1 cellular context compared by ENCODE assay signal in the genomic region with DNA sequence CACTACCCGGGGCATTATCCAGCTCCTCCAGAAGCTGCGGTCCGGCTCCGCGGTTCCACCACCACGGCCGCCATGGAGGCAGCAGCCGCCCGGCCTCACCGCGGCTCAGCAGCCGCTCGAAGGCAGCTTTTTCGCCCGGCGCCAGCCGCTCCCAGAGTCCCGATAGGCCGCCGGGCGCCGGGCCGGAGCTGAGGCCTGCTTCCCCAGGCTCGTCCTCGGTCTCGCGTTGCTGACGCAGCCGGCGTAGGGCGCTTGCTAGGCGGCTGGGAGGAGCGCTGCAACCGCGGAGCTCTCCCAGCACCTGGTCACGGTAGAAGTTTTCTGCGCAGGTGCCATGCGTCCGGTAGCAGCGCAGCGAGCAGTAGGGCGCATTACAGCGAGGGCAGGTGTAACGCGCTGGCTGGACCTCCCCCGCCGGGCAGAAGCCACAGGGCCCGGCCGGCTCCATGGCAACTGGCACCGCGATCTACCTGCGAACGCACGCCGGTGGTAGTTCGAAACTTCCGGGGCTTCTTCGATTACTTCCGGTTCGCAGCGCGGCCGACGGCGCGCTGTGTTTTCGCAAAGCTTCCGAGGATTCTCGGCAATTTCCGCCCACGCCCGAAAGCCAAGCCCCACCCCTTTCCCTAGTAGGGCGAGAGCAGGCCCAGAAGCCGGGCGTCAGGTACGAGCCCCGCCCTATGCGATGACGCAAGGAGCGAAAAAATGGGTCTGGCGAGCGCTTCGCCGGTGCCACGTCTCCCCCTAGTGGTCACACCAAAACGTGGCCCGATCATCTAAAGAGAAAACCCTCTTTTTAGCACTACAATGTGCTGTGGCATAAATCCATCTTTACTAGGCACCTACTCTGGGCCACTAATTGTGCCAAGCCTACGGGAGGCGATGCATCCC.
TF ChIP-seq lines count a peak whose summit lies in the region.

A gene (minus strand): TSS at position 496 of the 891 bp plus-strand sequence. CDS start 48 bp downstream, at position 448.

TF ChIP-seq in WTC11, 78 proteins besides CTCF, POLR2A, EP300 and RAD21 (continued from another document):
- TF ChIP-seq, protein P1, sequence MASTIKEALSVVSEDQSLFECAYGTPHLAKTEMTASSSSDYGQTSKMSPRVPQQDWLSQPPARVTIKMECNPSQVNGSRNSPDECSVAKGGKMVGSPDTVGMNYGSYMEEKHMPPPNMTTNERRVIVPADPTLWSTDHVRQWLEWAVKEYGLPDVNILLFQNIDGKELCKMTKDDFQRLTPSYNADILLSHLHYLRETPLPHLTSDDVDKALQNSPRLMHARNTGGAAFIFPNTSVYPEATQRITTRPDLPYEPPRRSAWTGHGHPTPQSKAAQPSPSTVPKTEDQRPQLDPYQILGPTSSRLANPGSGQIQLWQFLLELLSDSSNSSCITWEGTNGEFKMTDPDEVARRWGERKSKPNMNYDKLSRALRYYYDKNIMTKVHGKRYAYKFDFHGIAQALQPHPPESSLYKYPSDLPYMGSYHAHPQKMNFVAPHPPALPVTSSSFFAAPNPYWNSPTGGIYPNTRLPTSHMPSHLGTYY (CRISPR knock-in tag; IDR thresholded peaks at IDR 0.05) = peak; percentile 53; the same call in 1 of the 2 replicates
- TF ChIP-seq, protein P2, sequence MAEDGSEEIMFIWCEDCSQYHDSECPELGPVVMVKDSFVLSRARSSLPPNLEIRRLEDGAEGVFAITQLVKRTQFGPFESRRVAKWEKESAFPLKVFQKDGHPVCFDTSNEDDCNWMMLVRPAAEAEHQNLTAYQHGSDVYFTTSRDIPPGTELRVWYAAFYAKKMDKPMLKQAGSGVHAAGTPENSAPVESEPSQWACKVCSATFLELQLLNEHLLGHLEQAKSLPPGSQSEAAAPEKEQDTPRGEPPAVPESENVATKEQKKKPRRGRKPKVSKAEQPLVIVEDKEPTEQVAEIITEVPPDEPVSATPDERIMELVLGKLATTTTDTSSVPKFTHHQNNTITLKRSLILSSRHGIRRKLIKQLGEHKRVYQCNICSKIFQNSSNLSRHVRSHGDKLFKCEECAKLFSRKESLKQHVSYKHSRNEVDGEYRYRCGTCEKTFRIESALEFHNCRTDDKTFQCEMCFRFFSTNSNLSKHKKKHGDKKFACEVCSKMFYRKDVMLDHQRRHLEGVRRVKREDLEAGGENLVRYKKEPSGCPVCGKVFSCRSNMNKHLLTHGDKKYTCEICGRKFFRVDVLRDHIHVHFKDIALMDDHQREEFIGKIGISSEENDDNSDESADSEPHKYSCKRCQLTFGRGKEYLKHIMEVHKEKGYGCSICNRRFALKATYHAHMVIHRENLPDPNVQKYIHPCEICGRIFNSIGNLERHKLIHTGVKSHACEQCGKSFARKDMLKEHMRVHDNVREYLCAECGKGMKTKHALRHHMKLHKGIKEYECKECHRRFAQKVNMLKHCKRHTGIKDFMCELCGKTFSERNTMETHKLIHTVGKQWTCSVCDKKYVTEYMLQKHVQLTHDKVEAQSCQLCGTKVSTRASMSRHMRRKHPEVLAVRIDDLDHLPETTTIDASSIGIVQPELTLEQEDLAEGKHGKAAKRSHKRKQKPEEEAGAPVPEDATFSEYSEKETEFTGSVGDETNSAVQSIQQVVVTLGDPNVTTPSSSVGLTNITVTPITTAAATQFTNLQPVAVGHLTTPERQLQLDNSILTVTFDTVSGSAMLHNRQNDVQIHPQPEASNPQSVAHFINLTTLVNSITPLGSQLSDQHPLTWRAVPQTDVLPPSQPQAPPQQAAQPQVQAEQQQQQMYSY (CRISPR knock-in tag; IDR thresholded peaks at IDR 0.05) = peak; percentile 36; the same call in 1 of the 2 replicates
- no peak for TF ChIP-seq FOXP1 (CRISPR knock-in tag; IDR thresholded peaks at IDR 0.05; ENCODE audit: borderline replicate concordance)
- TF ChIP-seq, protein P3, sequence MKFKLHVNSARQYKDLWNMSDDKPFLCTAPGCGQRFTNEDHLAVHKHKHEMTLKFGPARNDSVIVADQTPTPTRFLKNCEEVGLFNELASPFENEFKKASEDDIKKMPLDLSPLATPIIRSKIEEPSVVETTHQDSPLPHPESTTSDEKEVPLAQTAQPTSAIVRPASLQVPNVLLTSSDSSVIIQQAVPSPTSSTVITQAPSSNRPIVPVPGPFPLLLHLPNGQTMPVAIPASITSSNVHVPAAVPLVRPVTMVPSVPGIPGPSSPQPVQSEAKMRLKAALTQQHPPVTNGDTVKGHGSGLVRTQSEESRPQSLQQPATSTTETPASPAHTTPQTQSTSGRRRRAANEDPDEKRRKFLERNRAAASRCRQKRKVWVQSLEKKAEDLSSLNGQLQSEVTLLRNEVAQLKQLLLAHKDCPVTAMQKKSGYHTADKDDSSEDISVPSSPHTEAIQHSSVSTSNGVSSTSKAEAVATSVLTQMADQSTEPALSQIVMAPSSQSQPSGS (CRISPR knock-in tag; IDR thresholded peaks at IDR 0.05; ENCODE audit: borderline replicate concordance, low read depth) = no peak
- no peak for TF ChIP-seq SOX15 (CRISPR knock-in tag; IDR thresholded peaks at IDR 0.05)
- TF ChIP-seq, protein P4, sequence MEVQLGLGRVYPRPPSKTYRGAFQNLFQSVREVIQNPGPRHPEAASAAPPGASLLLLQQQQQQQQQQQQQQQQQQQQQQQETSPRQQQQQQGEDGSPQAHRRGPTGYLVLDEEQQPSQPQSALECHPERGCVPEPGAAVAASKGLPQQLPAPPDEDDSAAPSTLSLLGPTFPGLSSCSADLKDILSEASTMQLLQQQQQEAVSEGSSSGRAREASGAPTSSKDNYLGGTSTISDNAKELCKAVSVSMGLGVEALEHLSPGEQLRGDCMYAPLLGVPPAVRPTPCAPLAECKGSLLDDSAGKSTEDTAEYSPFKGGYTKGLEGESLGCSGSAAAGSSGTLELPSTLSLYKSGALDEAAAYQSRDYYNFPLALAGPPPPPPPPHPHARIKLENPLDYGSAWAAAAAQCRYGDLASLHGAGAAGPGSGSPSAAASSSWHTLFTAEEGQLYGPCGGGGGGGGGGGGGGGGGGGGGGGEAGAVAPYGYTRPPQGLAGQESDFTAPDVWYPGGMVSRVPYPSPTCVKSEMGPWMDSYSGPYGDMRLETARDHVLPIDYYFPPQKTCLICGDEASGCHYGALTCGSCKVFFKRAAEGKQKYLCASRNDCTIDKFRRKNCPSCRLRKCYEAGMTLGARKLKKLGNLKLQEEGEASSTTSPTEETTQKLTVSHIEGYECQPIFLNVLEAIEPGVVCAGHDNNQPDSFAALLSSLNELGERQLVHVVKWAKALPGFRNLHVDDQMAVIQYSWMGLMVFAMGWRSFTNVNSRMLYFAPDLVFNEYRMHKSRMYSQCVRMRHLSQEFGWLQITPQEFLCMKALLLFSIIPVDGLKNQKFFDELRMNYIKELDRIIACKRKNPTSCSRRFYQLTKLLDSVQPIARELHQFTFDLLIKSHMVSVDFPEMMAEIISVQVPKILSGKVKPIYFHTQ (CRISPR knock-in tag; IDR thresholded peaks at IDR 0.05) = peak; percentile 79; the same call in 1 of the 2 replicates
- TF ChIP-seq RELA (CRISPR knock-in tag; IDR thresholded peaks at IDR 0.05; ENCODE audit: borderline replicate concordance) = peak; percentile 19
- TF ChIP-seq EMX1 (CRISPR knock-in tag; IDR thresholded peaks at IDR 0.05) = peak; percentile 30; the same call in 1 of the 2 replicates
- TF ChIP-seq, protein P5, sequence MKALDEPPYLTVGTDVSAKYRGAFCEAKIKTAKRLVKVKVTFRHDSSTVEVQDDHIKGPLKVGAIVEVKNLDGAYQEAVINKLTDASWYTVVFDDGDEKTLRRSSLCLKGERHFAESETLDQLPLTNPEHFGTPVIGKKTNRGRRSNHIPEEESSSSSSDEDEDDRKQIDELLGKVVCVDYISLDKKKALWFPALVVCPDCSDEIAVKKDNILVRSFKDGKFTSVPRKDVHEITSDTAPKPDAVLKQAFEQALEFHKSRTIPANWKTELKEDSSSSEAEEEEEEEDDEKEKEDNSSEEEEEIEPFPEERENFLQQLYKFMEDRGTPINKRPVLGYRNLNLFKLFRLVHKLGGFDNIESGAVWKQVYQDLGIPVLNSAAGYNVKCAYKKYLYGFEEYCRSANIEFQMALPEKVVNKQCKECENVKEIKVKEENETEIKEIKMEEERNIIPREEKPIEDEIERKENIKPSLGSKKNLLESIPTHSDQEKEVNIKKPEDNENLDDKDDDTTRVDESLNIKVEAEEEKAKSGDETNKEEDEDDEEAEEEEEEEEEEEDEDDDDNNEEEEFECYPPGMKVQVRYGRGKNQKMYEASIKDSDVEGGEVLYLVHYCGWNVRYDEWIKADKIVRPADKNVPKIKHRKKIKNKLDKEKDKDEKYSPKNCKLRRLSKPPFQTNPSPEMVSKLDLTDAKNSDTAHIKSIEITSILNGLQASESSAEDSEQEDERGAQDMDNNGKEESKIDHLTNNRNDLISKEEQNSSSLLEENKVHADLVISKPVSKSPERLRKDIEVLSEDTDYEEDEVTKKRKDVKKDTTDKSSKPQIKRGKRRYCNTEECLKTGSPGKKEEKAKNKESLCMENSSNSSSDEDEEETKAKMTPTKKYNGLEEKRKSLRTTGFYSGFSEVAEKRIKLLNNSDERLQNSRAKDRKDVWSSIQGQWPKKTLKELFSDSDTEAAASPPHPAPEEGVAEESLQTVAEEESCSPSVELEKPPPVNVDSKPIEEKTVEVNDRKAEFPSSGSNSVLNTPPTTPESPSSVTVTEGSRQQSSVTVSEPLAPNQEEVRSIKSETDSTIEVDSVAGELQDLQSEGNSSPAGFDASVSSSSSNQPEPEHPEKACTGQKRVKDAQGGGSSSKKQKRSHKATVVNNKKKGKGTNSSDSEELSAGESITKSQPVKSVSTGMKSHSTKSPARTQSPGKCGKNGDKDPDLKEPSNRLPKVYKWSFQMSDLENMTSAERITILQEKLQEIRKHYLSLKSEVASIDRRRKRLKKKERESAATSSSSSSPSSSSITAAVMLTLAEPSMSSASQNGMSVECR (CRISPR knock-in tag; IDR thresholded peaks at IDR 0.05; ENCODE audit: borderline replicate concordance) = peak; percentile 93
- peak; percentile 76; the same call in 1 of the 2 replicates for TF ChIP-seq ZNF671 (CRISPR knock-in tag; IDR thresholded peaks at IDR 0.05)
- TF ChIP-seq, protein P6, sequence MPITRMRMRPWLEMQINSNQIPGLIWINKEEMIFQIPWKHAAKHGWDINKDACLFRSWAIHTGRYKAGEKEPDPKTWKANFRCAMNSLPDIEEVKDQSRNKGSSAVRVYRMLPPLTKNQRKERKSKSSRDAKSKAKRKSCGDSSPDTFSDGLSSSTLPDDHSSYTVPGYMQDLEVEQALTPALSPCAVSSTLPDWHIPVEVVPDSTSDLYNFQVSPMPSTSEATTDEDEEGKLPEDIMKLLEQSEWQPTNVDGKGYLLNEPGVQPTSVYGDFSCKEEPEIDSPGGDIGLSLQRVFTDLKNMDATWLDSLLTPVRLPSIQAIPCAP (CRISPR knock-in tag; IDR thresholded peaks at IDR 0.05) = peak; percentile 72
- 0 out of 2 replicates have a peak, but pooled peaks have one; percentile 9 for TF ChIP-seq ESRRA (CRISPR knock-in tag; IDR thresholded peaks at IDR 0.05; ENCODE audit: borderline replicate concordance)
- TF ChIP-seq, protein P7, sequence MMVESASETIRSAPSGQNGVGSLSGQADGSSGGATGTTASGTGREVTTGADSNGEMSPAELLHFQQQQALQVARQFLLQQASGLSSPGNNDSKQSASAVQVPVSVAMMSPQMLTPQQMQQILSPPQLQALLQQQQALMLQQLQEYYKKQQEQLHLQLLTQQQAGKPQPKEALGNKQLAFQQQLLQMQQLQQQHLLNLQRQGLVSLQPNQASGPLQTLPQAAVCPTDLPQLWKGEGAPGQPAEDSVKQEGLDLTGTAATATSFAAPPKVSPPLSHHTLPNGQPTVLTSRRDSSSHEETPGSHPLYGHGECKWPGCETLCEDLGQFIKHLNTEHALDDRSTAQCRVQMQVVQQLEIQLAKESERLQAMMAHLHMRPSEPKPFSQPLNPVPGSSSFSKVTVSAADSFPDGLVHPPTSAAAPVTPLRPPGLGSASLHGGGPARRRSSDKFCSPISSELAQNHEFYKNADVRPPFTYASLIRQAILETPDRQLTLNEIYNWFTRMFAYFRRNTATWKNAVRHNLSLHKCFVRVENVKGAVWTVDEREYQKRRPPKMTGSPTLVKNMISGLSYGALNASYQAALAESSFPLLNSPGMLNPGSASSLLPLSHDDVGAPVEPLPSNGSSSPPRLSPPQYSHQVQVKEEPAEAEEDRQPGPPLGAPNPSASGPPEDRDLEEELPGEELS (CRISPR knock-in tag; IDR thresholded peaks at IDR 0.05) = peak; percentile 91
